In genomic region chr4:39030726-39031125, GRCh38 we compare ENCODE assay signal across 14 cellular contexts. TPM values are rescaled to one million over a fixed set of nuclear protein-coding genes. Genes with fewer than 3 reads are reported as not detected.
DNase-seq lines count a peak whose midpoint lies in the region; ATAC-seq and TF ChIP-seq lines count a peak whose summit lies in the region.
"Had no signal": no experiment of that assay in that cellular context is flagged by ENCODE, and none has a peak within 500 bp of the region (broad histone marks: within the 10 kb centered on the region; RNA-seq: fewer than 3 reads in every experiment).

No MANE protein-coding gene starts in this region.

- peak overlapping the region; percentile 82 to 97 (median 87) for H3K4me3 Mint-ChIP-seq in CD4-positive, CD25-positive, alpha-beta regulatory T cell
- H3K4me3 Mint-ChIP-seq: neural crest cell had no signal

- peak overlapping the region; percentile 85 for H3K27ac ChIP-seq in CD4-positive, CD25-positive, alpha-beta regulatory T cell (ENCODE audit: insufficient read depth, low read length, poor library complexity, severe bottlenecking)
- no peak overlapping the region for H3K27ac ChIP-seq in fibroblast of lung (ENCODE audit: insufficient read depth, low read length)

- H3K36me3 Mint-ChIP-seq in CD4-positive, CD25-positive, alpha-beta regulatory T cell: no peaks in the 10 kb centered on the region

- H3K4me1 ChIP-seq in CD4-positive, CD25-positive, alpha-beta regulatory T cell (ENCODE audit: control insufficient read depth, insufficient read depth, low read length, poor library complexity, severe bottlenecking): peaks cover 57% of the 10 kb centered on the region
- no peaks in the 10 kb centered on the region for H3K4me1 ChIP-seq in fibroblast of lung (ENCODE audit: control insufficient read depth, extremely low read depth, insufficient read depth, low read length)
- H3K4me1 ChIP-seq: Caco-2 had no signal

- peak overlapping the region; percentile 52 to 92 (median 73) for H3K27ac Mint-ChIP-seq in CD4-positive, CD25-positive, alpha-beta regulatory T cell

- no peak overlapping the region for H3K9ac ChIP-seq in fibroblast of lung (ENCODE audit: insufficient read depth, low read length)

- no peak for DNase-seq in CD4-positive, CD25-positive, alpha-beta regulatory T cell
- DNase-seq in fibroblast of lung (ENCODE audit: low read depth in 2 of 2) (peak in 1 of 2 donors; percentile 62), NCI-H526 treated with DMSO at 0.1 percent for 48 hours (lab: John Stamatoyannopoulos, UW) (no peak), activated gamma-delta T cell (lab: John Stamatoyannopoulos, UW) (no peak)
- DNase-seq: activated CD8-positive, alpha-beta memory T cell treated with anti-CD3 and anti-CD28 coated beads, Interleukin-2, amount 50 U/mL, for 48 hours; Caco-2; NCI-H2029 treated with DMSO at 0.1 percent for 48 hours; stimulated activated CD4-positive, alpha-beta T cell treated with anti-CD3 and anti-CD28 coated beads, Interleukin-4, amount 100 ng/mL, for 4 hours; transverse colon had no signal

- H2AFZ ChIP-seq in fibroblast of lung (ENCODE audit: low read length): peak overlapping the region; percentile 41

- no peak overlapping the region for H3K4me2 ChIP-seq in fibroblast of lung (ENCODE audit: extremely low read depth, insufficient read depth, low read length)

- H3K27me3 Mint-ChIP-seq in CD4-positive, CD25-positive, alpha-beta regulatory T cell: no peaks in the 10 kb centered on the region

- no peaks in the 10 kb centered on the region for H3K27me3 ChIP-seq in CD4-positive, CD25-positive, alpha-beta regulatory T cell (ENCODE audit: control insufficient read depth, insufficient read depth, low read length)
- H3K27me3 ChIP-seq in fibroblast of lung (ENCODE audit: control insufficient read depth, insufficient read depth, low read length): no peaks in the 10 kb centered on the region
- H3K27me3 ChIP-seq: transverse colon had no signal

- H3K9me3 Mint-ChIP-seq in CD4-positive, CD25-positive, alpha-beta regulatory T cell: no peaks in the 10 kb centered on the region
- H3K9me3 Mint-ChIP-seq: neural crest cell had no signal

- TF ChIP-seq CTCF in WI38 (IDR thresholded peaks at IDR 0.05; ENCODE audit: low read depth, low read length) (no peak), fibroblast of lung (conservative IDR thresholded peaks at IDR 0.05 in 1 of 2, IDR thresholded peaks at IDR 0.05 in 1 of 2; ENCODE audit: low read depth in 1 of 2, low read length in 2 of 2) (no peak)

- no peaks in the 10 kb centered on the region for H4K20me1 ChIP-seq in fibroblast of lung (ENCODE audit: control insufficient read depth, extremely low read depth, insufficient read depth, low read length)

- ATAC-seq in CD4-positive, CD25-positive, alpha-beta regulatory T cell (ENCODE audit: low read depth in 2 of 2): no peak
- peak; percentile 10 for ATAC-seq in GM19372 (IDR thresholded peaks at IDR 0.05; ENCODE audit: low read depth, unreplicated experiment)
- ATAC-seq in HG02852 (IDR thresholded peaks at IDR 0.05; ENCODE audit: unreplicated experiment): no peak
- no peak for ATAC-seq in HG03108 (IDR thresholded peaks at IDR 0.05; ENCODE audit: unreplicated experiment)

- H3K79me2 ChIP-seq in fibroblast of lung (ENCODE audit: control insufficient read depth, insufficient read depth, low read length): no peaks in the 10 kb centered on the region

- H3K9me3 ChIP-seq in CD4-positive, CD25-positive, alpha-beta regulatory T cell (ENCODE audit: control insufficient read depth in 2 of 2, low read length in 2 of 2): no peaks in the 10 kb centered on the region
- H3K9me3 ChIP-seq in fibroblast of lung (ENCODE audit: control insufficient read depth, insufficient read depth, low read depth, low read length): no peaks in the 10 kb centered on the region
- H3K9me3 ChIP-seq: Caco-2, transverse colon had no signal

- peaks cover 27 to 60% (median 38%) of the 10 kb centered on the region in 4 donors for H3K4me1 Mint-ChIP-seq in CD4-positive, CD25-positive, alpha-beta regulatory T cell
- H3K4me1 Mint-ChIP-seq: neural crest cell had no signal

- no peaks in the 10 kb centered on the region for H3K36me3 ChIP-seq in CD4-positive, CD25-positive, alpha-beta regulatory T cell (ENCODE audit: control insufficient read depth, insufficient read depth, low read length)
- H3K36me3 ChIP-seq in fibroblast of lung (ENCODE audit: control insufficient read depth, insufficient read depth, low read length): no peaks in the 10 kb centered on the region
- H3K36me3 ChIP-seq: transverse colon had no signal

- H3K4me3 ChIP-seq in CD4-positive, CD25-positive, alpha-beta regulatory T cell (ENCODE audit: low read depth, low read length): peak overlapping the region; percentile 98
- H3K4me3 ChIP-seq in WI38 (ENCODE audit: low read depth, low read length): 0 out of 2 replicates have a peak overlapping the region, but pooled peaks have one; percentile 5
- H3K4me3 ChIP-seq in fibroblast of lung (replicated peaks in 1 of 4; ENCODE audit: control extremely low read depth in 1 of 4, insufficient read depth in 1 of 4, low read depth in 3 of 4, low read length in 4 of 4): peak overlapping the region in 1 of 4 experiments; percentile 38

RNA-seq across cellular contexts. Expression of gene TMEM156, which starts 1.5 kb away (rescaled TPM):
- 14.2 TPM for total RNA-seq in CD4-positive, CD25-positive, alpha-beta regulatory T cell
- polyA plus RNA-seq in CD4-positive, CD25-positive, alpha-beta regulatory T cell: 10 to 100 TPM in 3 of 4 donors, 1 to 10 TPM in 1; 8.4 to 24.3 (median 22.8) TPM
- total RNA-seq in fibroblast of lung: 0.17 and 0.26 TPM in 2 replicates
- polyA plus RNA-seq in fibroblast of lung: 0.05 and 0.06 TPM in 2 replicates
- 0.06 TPM in 1 of 2 replicates, not detected in the other for polyA plus RNA-seq in fibroblast of lung (2012)
- polyA minus RNA-seq in fibroblast of lung (ENCODE audit: low replicate concordance): not detected in 2 replicates
- total RNA-seq: Caco-2, neural crest cell had no signal

RNA-seq across cellular contexts. Expression of gene KLHL5, which starts 31.3 kb away (rescaled TPM):
- total RNA-seq in CD4-positive, CD25-positive, alpha-beta regulatory T cell: 21.5 TPM
- polyA plus RNA-seq in CD4-positive, CD25-positive, alpha-beta regulatory T cell: 10 to 100 TPM in 1 of 4 donors, 1 to 10 TPM in 3; 6.8 to 10.6 (median 8.1) TPM
- 120 and 152 TPM in 2 replicates for total RNA-seq in fibroblast of lung
- 40.0 and 88.3 TPM in 2 replicates for polyA plus RNA-seq in fibroblast of lung
- polyA plus RNA-seq in fibroblast of lung (2012): 29.8 and 58.3 TPM in 2 replicates
- polyA minus RNA-seq in fibroblast of lung (ENCODE audit: low replicate concordance): 9.9 and 21.1 TPM in 2 replicates

Comparison
In these comparisons a context has a peak if more than half of its experiments do, and no peak if none do; other contexts are left out.
1. RNA of gene TMEM156, which starts 1.5 kb away (total RNA-seq): 14.2 TPM in CD4-positive, CD25-positive, alpha-beta regulatory T cell (single experiment); 0.17 to 0.26 TPM in fibroblast of lung; every median in the first group is over 10 times any median in the second.